ENCODE assay signal across 15 cellular contexts in genomic region chr9:126461029-126461428, GRCh38.
"Had no signal": no experiment of that assay in that cellular context is flagged by ENCODE, and none has a peak within 500 bp of the region (broad histone marks: within the 10 kb centered on the region; RNA-seq: fewer than 3 reads in every experiment).

No MANE protein-coding gene starts in this region.

- H3K9me3 ChIP-seq: left ventricle myocardium inferior, psoas muscle, right atrium auricular region, tibial artery had no signal

- H3K27me3 Mint-ChIP-seq: naive thymus-derived CD8-positive, alpha-beta T cell; stimulated activated naive CD8-positive, alpha-beta T cell treated with anti-CD3 and anti-CD28 coated beads, Interleukin-15, Interleukin-2, amounts not matched to agents 100 ng/mL and 50 ng/mL, for 24 hours had no signal

- H3K27me3 ChIP-seq: foreskin keratinocyte, right atrium auricular region, tibial artery had no signal

- H3K27ac ChIP-seq: foreskin keratinocyte, left ventricle myocardium inferior, psoas muscle, right atrium auricular region, tibial artery had no signal

- H3K9me3 Mint-ChIP-seq: mesothelial cell of epicardium; naive thymus-derived CD8-positive, alpha-beta T cell; stimulated activated naive CD8-positive, alpha-beta T cell treated with anti-CD3 and anti-CD28 coated beads, Interleukin-15, Interleukin-2, amounts not matched to agents 100 ng/mL and 50 ng/mL, for 24 hours had no signal

- H3K4me1 ChIP-seq: foreskin keratinocyte, psoas muscle, right atrium auricular region, tibial artery had no signal

- H3K4me3 ChIP-seq: left ventricle myocardium inferior, psoas muscle, right atrium auricular region, tibial artery had no signal

- H3K4me1 Mint-ChIP-seq: mesothelial cell of epicardium had no signal

- H3K27ac Mint-ChIP-seq: mesothelial cell of epicardium; stimulated activated naive CD8-positive, alpha-beta T cell treated with anti-CD3 and anti-CD28 coated beads, Interleukin-15, Interleukin-2, amounts not matched to agents 100 ng/mL and 50 ng/mL, for 24 hours had no signal

- ATAC-seq: foreskin keratinocyte; naive thymus-derived CD8-positive, alpha-beta T cell; psoas muscle had no signal

- DNase-seq: activated naive CD4-positive, alpha-beta T cell treated with Interleukin-2 at 50 U/mL for 16 hours; activated T-cell treated with anti-CD3 and anti-CD28 coated beads, Interleukin-2, amount 50 U/mL, for 48 hours; amygdala; cerebellar nuclear complex; cortex of kidney; foreskin keratinocyte; left ventricle myocardium inferior; naive thymus-derived CD8-positive, alpha-beta T cell; psoas muscle; stimulated activated CD4-positive, alpha-beta T cell treated with anti-CD3 and anti-CD28 coated beads, Interleukin-4, amount 100 ng/mL, for 24 hours; T-helper 1 cell had no signal

- H3K36me3 ChIP-seq: left ventricle myocardium inferior, right atrium auricular region had no signal

- H3K4me3 Mint-ChIP-seq: mesothelial cell of epicardium; naive thymus-derived CD8-positive, alpha-beta T cell; stimulated activated naive CD8-positive, alpha-beta T cell treated with anti-CD3 and anti-CD28 coated beads, Interleukin-15, Interleukin-2, amounts not matched to agents 100 ng/mL and 50 ng/mL, for 24 hours had no signal
